Comparison of ENCODE assay signal across 8 cellular contexts in genomic region chr7:150378115-150378852, GRCh38. TPM values are rescaled to one million over a fixed set of nuclear protein-coding genes. Genes with fewer than 3 reads are reported as not detected.
DNase-seq lines count a peak whose midpoint lies in the region; ATAC-seq, FAIRE-seq and TF ChIP-seq lines count a peak whose summit lies in the region.

No MANE protein-coding gene starts in this region.

- peak overlapping the region; percentile 94 for H3K9ac ChIP-seq in HUES64 (ENCODE audit: low read depth, low read length)

- H3K4me1 ChIP-seq in HUES64 (ENCODE audit: insufficient read depth, low read length) (peaks cover 62% of the 10 kb centered on the region), heart left ventricle (peaks cover 0 to 50% (median 26%) of the 10 kb centered on the region in 12 donors), pancreas (peaks cover 14 to 42% (median 31%) of the 10 kb centered on the region in 3 donors)

- H3K36me3 Mint-ChIP-seq in activated naive CD8-positive, alpha-beta T cell treated with anti-CD3 and anti-CD28 coated beads, Interleukin-2, amount 10 ng/mL, durations not matched to agents 7 days and 5 days = peaks cover 8% of the 10 kb centered on the region

- POLR2A ChIA-PET in activated naive CD8-positive, alpha-beta T cell treated with anti-CD3 and anti-CD28 coated beads, Interleukin-2, amount 10 ng/mL, durations not matched to agents 7 days and 5 days (lab: Charles Lee) = interaction anchor here (0.8 to 2.1 kb wide), 7 partner anchors 9 to 73 kb away, joined by 3 to 14 read pairs (median 5); partner anchors contain the start of genes ACTR3C, GIMAP8, LRRC61 and REPIN1

- no peak for TF ChIP-seq POLR2A in heart left ventricle (IDR thresholded peaks at IDR 0.05)

- H3K9me3 ChIP-seq in HUES64 (ENCODE audit: insufficient read depth, low read depth, low read length) (no peaks in the 10 kb centered on the region), heart left ventricle (no peaks in the 10 kb centered on the region), pancreas (no peaks in the 10 kb centered on the region)

- intact Hi-C loops in heart left ventricle (cut with DNase I) (loop anchor here in 1 of 10 donors (1.0 kb wide), 1 partner anchor 9 kb away; no protein-coding TSS in a partner anchor), pancreas (cut with DNase I) (no loop called here)

- peak overlapping the region; percentile 58 for H3K27ac Mint-ChIP-seq in activated naive CD8-positive, alpha-beta T cell treated with anti-CD3 and anti-CD28 coated beads, Interleukin-2, amount 10 ng/mL, durations not matched to agents 7 days and 5 days

- H3K9me3 Mint-ChIP-seq in activated naive CD8-positive, alpha-beta T cell treated with anti-CD3 and anti-CD28 coated beads, Interleukin-2, amount 10 ng/mL, durations not matched to agents 7 days and 5 days = no peaks in the 10 kb centered on the region

- FAIRE-seq in pancreas (lab: Jason Lieb, UNC) = no peak

- H3K4me1 Mint-ChIP-seq in activated naive CD8-positive, alpha-beta T cell treated with anti-CD3 and anti-CD28 coated beads, Interleukin-2, amount 10 ng/mL, durations not matched to agents 7 days and 5 days = peaks cover 38% of the 10 kb centered on the region

- ATAC-seq in activated naive CD8-positive, alpha-beta T cell treated with anti-CD3 and anti-CD28 coated beads, Interleukin-2, amount 10 ng/mL, durations not matched to agents 7 days and 5 days (ENCODE audit: low read depth) = no peak
- peak in 3 of 4 donors; percentile 4 to 26 (median 13) for ATAC-seq in heart left ventricle
- peak; percentile 38 to 53 (median 44) for ATAC-seq in pancreas
- no peak for ATAC-seq in HG03039 (IDR thresholded peaks at IDR 0.05; ENCODE audit: unreplicated experiment)

- no peaks in the 10 kb centered on the region for H3K27me3 Mint-ChIP-seq in activated naive CD8-positive, alpha-beta T cell treated with anti-CD3 and anti-CD28 coated beads, Interleukin-2, amount 10 ng/mL, durations not matched to agents 7 days and 5 days

- H3K27ac ChIP-seq in HUES64 (ENCODE audit: low read depth, low read length) (peak overlapping the region; percentile 99), heart left ventricle (peak overlapping the region; percentile 81 to 99 (median 92)), pancreas (peak overlapping the region; percentile 90 to 98 (median 96))

- TF ChIP-seq CTCF in heart left ventricle (IDR thresholded peaks at IDR 0.05) = peak in 6 of 12 donors; percentile 9 to 38 (median 22)
- no peak for TF ChIP-seq CTCF in pancreas (IDR thresholded peaks at IDR 0.05)

- peaks cover 14% of the 10 kb centered on the region for H3K36me3 ChIP-seq in HUES64 (ENCODE audit: insufficient read depth, low read length)
- peaks cover 0 to 18% (median 12%) of the 10 kb centered on the region in 9 donors for H3K36me3 ChIP-seq in heart left ventricle
- H3K36me3 ChIP-seq in pancreas = peaks cover 0 to 4% (median 4%) of the 10 kb centered on the region in 3 donors

- H3K4me3 ChIP-seq in HUES64 (ENCODE audit: low read length) = peak overlapping the region; percentile 77
- peak overlapping the region; percentile 48 to 100 (median 86) for H3K4me3 ChIP-seq in heart left ventricle
- peak overlapping the region; percentile 57 to 87 (median 75) for H3K4me3 ChIP-seq in pancreas

- H3K27me3 ChIP-seq in HUES64 (ENCODE audit: insufficient read depth, low read length) = no peaks in the 10 kb centered on the region
- H3K27me3 ChIP-seq in heart left ventricle = no peaks in the 10 kb centered on the region
- no peaks in the 10 kb centered on the region for H3K27me3 ChIP-seq in pancreas

- peak overlapping the region; percentile 80 for H3K4me3 Mint-ChIP-seq in activated naive CD8-positive, alpha-beta T cell treated with anti-CD3 and anti-CD28 coated beads, Interleukin-2, amount 10 ng/mL, durations not matched to agents 7 days and 5 days

- DNase-seq in activated gamma-delta T cell treated with Interleukin-2 at 50 U/mL for 16 hours (peak; percentile 45), activated gamma-delta T cell (lab: John Stamatoyannopoulos, UW) (no peak), OCI-M1 (lab: John Stamatoyannopoulos, UW) (peak; percentile 79), heart left ventricle (peak in 4 of 5 donors; percentile 61 to 72 (median 64)), pancreas (peak in 5 of 6 donors; percentile 65 to 73 (median 68))
- DNase-seq in activated naive CD8-positive, alpha-beta T cell treated with anti-CD3 and anti-CD28 coated beads, Interleukin-2, amount 10 ng/mL, durations not matched to agents 7 days and 5 days = peak; percentile 52

- 7% methylated on average over 32 of the region's 32 CpGs for WGBS in HUES64
- 6 to 9% (median 7%) methylated on average over 23 to 32 of the region's 32 CpGs for WGBS in heart left ventricle, 4 donors
- 2 to 3% methylated on average over 32 of the region's 32 CpGs for WGBS in pancreas, 2 donors

RNA-seq across cellular contexts. Expression of gene ZNF775, which starts 0.8 kb away (rescaled TPM):
- polyA plus RNA-seq in HUES64 (2013, experiment 1 of 2) = 12.3 TPM
- 13.2 TPM for polyA plus RNA-seq in HUES64 (2013, experiment 2 of 2)
- total RNA-seq in activated naive CD8-positive, alpha-beta T cell treated with anti-CD3 and anti-CD28 coated beads, Interleukin-2, amount 10 ng/mL, durations not matched to agents 7 days and 5 days = 1 to 10 TPM; 5.4 to 6.4 TPM
- 1 to 10 TPM; 2.1 to 5.0 (median 3.3) TPM for total RNA-seq in heart left ventricle
- 1 to 10 TPM; 1.8 to 4.4 TPM for polyA plus RNA-seq in heart left ventricle
- 1 to 10 TPM; 2.0 to 3.9 (median 2.8) TPM for total RNA-seq in pancreas
- 1 to 10 TPM; 3.2 to 7.4 TPM for polyA plus RNA-seq in pancreas

RNA-seq across cellular contexts. Expression of gene REPIN1, which starts 9.7 kb away (rescaled TPM):
- polyA plus RNA-seq in HUES64 (2013, experiment 1 of 2) = 78.2 TPM
- 91.5 TPM for polyA plus RNA-seq in HUES64 (2013, experiment 2 of 2)
- total RNA-seq in activated naive CD8-positive, alpha-beta T cell treated with anti-CD3 and anti-CD28 coated beads, Interleukin-2, amount 10 ng/mL, durations not matched to agents 7 days and 5 days = 10 to 100 TPM; 53.4 to 57.5 TPM
- total RNA-seq in heart left ventricle (100 to 1,000 TPM in 5 of 9 donors, 10 to 100 TPM in 4; 90.4 to 141 (median 100) TPM), pancreas (10 to 100 TPM; 48.1 to 76.3 (median 63.2) TPM)
- polyA plus RNA-seq in heart left ventricle (10 to 100 TPM; 49.8 to 79.6 TPM), pancreas (10 to 100 TPM; 57.5 to 78.8 TPM)

RNA-seq across cellular contexts. Expression of gene RARRES2, which starts 36.9 kb away (rescaled TPM):
- 94.7 TPM for polyA plus RNA-seq in HUES64 (2013, experiment 1 of 2)
- 75.3 TPM for polyA plus RNA-seq in HUES64 (2013, experiment 2 of 2)
- not detected for total RNA-seq in activated naive CD8-positive, alpha-beta T cell treated with anti-CD3 and anti-CD28 coated beads, Interleukin-2, amount 10 ng/mL, durations not matched to agents 7 days and 5 days
- total RNA-seq in heart left ventricle (100 to 1,000 TPM in 2 of 9 donors, 10 to 100 TPM in 3, 1 to 10 TPM in 4; 3.9 to 108 (median 12.6) TPM), pancreas (100 to 1,000 TPM; 125 to 408 (median 236) TPM)
- polyA plus RNA-seq in heart left ventricle (10 to 100 TPM in 1 of 2 donors, 1 to 10 TPM in 1; 9.2 to 16.0 TPM), pancreas (100 to 1,000 TPM; 184 to 246 TPM)

RNA-seq across cellular contexts. Expression of gene ACTR3C, which starts 54.9 kb away (rescaled TPM):
- 1.3 TPM for polyA plus RNA-seq in HUES64 (2013, experiment 1 of 2)
- polyA plus RNA-seq in HUES64 (2013, experiment 2 of 2) = 0.51 TPM
- 1 to 10 TPM; 6.4 to 7.0 TPM for total RNA-seq in activated naive CD8-positive, alpha-beta T cell treated with anti-CD3 and anti-CD28 coated beads, Interleukin-2, amount 10 ng/mL, durations not matched to agents 7 days and 5 days
- total RNA-seq in heart left ventricle (1 to 10 TPM; 1.6 to 5.9 (median 3.7) TPM), pancreas (10 to 100 TPM; 12.3 to 26.5 (median 17.7) TPM)
- polyA plus RNA-seq in heart left ventricle (1 to 10 TPM; 2.2 to 4.5 TPM), pancreas (10 to 100 TPM in 1 of 2 donors, 1 to 10 TPM in 1; 9.0 to 10.9 TPM)

RNA-seq across cellular contexts. Expression of gene LRRC61, which starts 55.1 kb away (rescaled TPM):
- polyA plus RNA-seq in HUES64 (2013, experiment 1 of 2) = 37.8 TPM
- 42.0 TPM for polyA plus RNA-seq in HUES64 (2013, experiment 2 of 2)
- total RNA-seq in activated naive CD8-positive, alpha-beta T cell treated with anti-CD3 and anti-CD28 coated beads, Interleukin-2, amount 10 ng/mL, durations not matched to agents 7 days and 5 days = 10 to 100 TPM; 16.6 to 17.2 TPM
- total RNA-seq in heart left ventricle (1 to 10 TPM; 2.1 to 9.4 (median 4.6) TPM), pancreas (10 to 100 TPM in 1 of 6 donors, 1 to 10 TPM in 5; 7.1 to 10.3 (median 8.8) TPM)
- polyA plus RNA-seq in heart left ventricle (1 to 10 TPM; 1.8 to 8.3 TPM), pancreas (10 to 100 TPM in 1 of 2 donors, 1 to 10 TPM in 1; 7.1 to 11.2 TPM)

Comparison
In these comparisons a context has a peak if more than half of its experiments do, and no peak if none do; other contexts are left out.
1. ATAC-seq: peak in heart left ventricle (3 of 4) and pancreas (4 of 4); none in activated naive CD8-positive, alpha-beta T cell treated with anti-CD3 and anti-CD28 coated beads, Interleukin-2, amount 10 ng/mL, durations not matched to agents 7 days and 5 days (single experiment) and HG03039 (single experiment).
2. RNA of gene RARRES2, which starts 36.9 kb away (total RNA-seq): 125 to 408 TPM in pancreas and 3.9 to 108 TPM in heart left ventricle; not detected in activated naive CD8-positive, alpha-beta T cell treated with anti-CD3 and anti-CD28 coated beads, Interleukin-2, amount 10 ng/mL, durations not matched to agents 7 days and 5 days; every median in the first group is over 4 times any median in the second.
3. Peak in every context shown above with its lines, with median percentiles within 50 percentile points of each other: H3K27ac ChIP-seq and H3K4me3 ChIP-seq.